ENCODE assay signal across 8 cellular contexts in genomic region chr20:64134744-64135143, GRCh38. TPM values are rescaled to one million over a fixed set of nuclear protein-coding genes. Genes with fewer than 3 reads are reported as not detected.
A peak's percentile ranks its signal among the peaks of the same experiment; 100 is the strongest.
DNase-seq lines count a peak whose midpoint lies in the region; ATAC-seq and TF ChIP-seq lines count a peak whose summit lies in the region.
"Not testable (repeated sequence)": the region's sequence is repeated elsewhere in the genome, so short reads cannot be mapped to it uniquely, and the experiment has no call there.
"Had no signal": no experiment of that assay in that cellular context is flagged by ENCODE, and none has a peak within 500 bp of the region (broad histone marks: within the 10 kb centered on the region; RNA-seq: fewer than 3 reads in every experiment).

No MANE protein-coding gene starts in this region.

- H3K4me1 ChIP-seq in lower lobe of right lung: not testable (repeated sequence)

- not testable (repeated sequence) for H3K27me3 ChIP-seq in lower lobe of right lung (ENCODE audit: low read depth)

- not testable (repeated sequence) for ATAC-seq in lower lobe of right lung

- not testable (repeated sequence) for H3K27ac ChIP-seq in lower lobe of right lung

- intact Hi-C loops in cardiac septum (cut with DNase I); lower lobe of right lung (cut with DNase I); posterior vena cava (cut with DNase I): not testable (repeated sequence)

- not testable (repeated sequence) for H3K36me3 ChIP-seq in lower lobe of right lung

- not testable (repeated sequence) for H3K4me3 ChIP-seq in lower lobe of right lung

- not testable (repeated sequence) for H3K9me3 ChIP-seq in lower lobe of right lung

- DNase-seq in NAMALWA (ENCODE audit: low spot score) (peak; percentile 25), cardiac septum (ENCODE audit: low spot score) (peak; percentile 47), lower lobe of right lung (peak; percentile 11), posterior vena cava (ENCODE audit: low spot score) (peak; percentile 9)
- DNase-seq in activated naive CD4-positive, alpha-beta T cell treated with anti-CD3 and anti-CD28 coated beads, Interleukin-2, amount 50 U/mL, for 16 hours: peak; percentile 3

- TF ChIP-seq CTCF in lower lobe of right lung (IDR thresholded peaks at IDR 0.05): not testable (repeated sequence)

RNA-seq across cellular contexts. Expression of gene NPBWR2, which starts 27.4 kb away (rescaled TPM):
- not detected for total RNA-seq in cardiac septum
- total RNA-seq in lower lobe of right lung: not detected
- not detected for total RNA-seq in posterior vena cava
- total RNA-seq: CD4-positive, alpha-beta memory T cell; H9; HT-29 had no signal

RNA-seq across cellular contexts. Expression of gene MYT1, which starts 29.5 kb away (rescaled TPM):
- total RNA-seq in cardiac septum: not detected
- total RNA-seq in lower lobe of right lung: not detected
- not detected for total RNA-seq in posterior vena cava
- total RNA-seq: CD4-positive, alpha-beta memory T cell had no signal

RNA-seq across cellular contexts. Expression of gene LKAAEAR1, which starts 50.5 kb away (rescaled TPM):
- total RNA-seq in cardiac septum: not detected
- 0.97 TPM for total RNA-seq in lower lobe of right lung
- not detected for total RNA-seq in posterior vena cava
- total RNA-seq: HT-29 had no signal

RNA-seq across cellular contexts. Expression of gene OPRL1, which starts 54.9 kb away (rescaled TPM):
- total RNA-seq in cardiac septum (0.48 TPM), lower lobe of right lung (2.6 TPM), posterior vena cava (1 to 10 TPM in 1 of 2 donors, under 1 TPM in 1; 0.76 to 1.4 TPM)

RNA-seq across cellular contexts. Expression of gene RGS19, which starts 55.4 kb away (rescaled TPM):
- 3.1 TPM for total RNA-seq in cardiac septum
- 57.5 TPM for total RNA-seq in lower lobe of right lung
- 10 to 100 TPM; 18.0 to 19.1 TPM for total RNA-seq in posterior vena cava
